Comparison of ENCODE assay signal across 25 cellular contexts in the genomic region with DNA sequence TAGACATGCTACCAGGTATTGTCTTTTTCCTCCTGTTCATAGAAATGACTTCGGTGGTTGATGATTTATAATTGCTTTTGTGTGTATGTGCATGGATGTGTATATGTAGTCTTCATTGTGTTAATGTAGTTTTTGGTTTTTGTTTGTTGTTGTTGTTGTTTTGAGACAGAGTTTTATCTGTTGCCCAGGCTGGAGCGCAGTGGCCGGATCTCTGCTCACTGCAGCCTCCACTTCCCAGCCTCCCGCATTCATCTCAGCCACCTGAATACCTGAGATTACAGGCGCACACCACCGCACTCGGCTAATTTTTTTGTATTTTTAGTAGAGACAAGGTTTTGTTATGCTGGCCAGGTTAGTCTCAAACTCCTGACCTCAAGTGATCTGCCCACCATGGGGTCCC.
"Had no signal": no experiment of that assay in that cellular context is flagged by ENCODE, and none has a peak within 500 bp of the region (broad histone marks: within the 10 kb centered on the region; RNA-seq: fewer than 3 reads in every experiment).

No MANE protein-coding gene starts in this region.

- FAIRE-seq: endometrium, small intestine had no signal

- H3K36me3 ChIP-seq: suprapubic skin, vagina had no signal

- H3K27me3 ChIP-seq: heart right ventricle, suprapubic skin, tibial nerve, vagina had no signal

- H3K4me3 Mint-ChIP-seq: activated naive CD8-positive, alpha-beta T cell treated with anti-CD3 and anti-CD28 coated beads, Interleukin-2, amount 10 ng/mL, durations not matched to agents 7 days and 5 days; activated T-cell treated with anti-CD3 and anti-CD28 coated beads, Interleukin-2, amount 50 U/mL, for 4 hours; stimulated activated effector memory CD8-positive, alpha-beta T cell treated with anti-CD3 and anti-CD28 coated beads, Interleukin-12 subunit alpha, Interleukin-12 subunit beta, amount 100 ng/mL, for 72 hours; stimulated activated naive CD8-positive, alpha-beta T cell treated with anti-CD3 and anti-CD28 coated beads, Interleukin-15, amount 100 ng/mL, for 72 hours; T-helper 2 cell treated with Interferon-gamma antibody and Interleukin-4, amounts not matched to agents 5 μg/mL and 100 μg/mL, for 36 hours had no signal

- H3K27ac ChIP-seq: heart right ventricle, suprapubic skin, tibial nerve, vagina, WERI-Rb-1 had no signal

- H3K4me3 ChIP-seq: heart right ventricle, mucosa of descending colon, suprapubic skin, tibial nerve, vagina had no signal

- ATAC-seq: activated T-cell treated with anti-CD3 and anti-CD28 coated beads, Interleukin-2, amount 50 U/mL, for 4 hours; heart right ventricle; left cardiac atrium; mucosa of descending colon; sciatic nerve; stimulated activated effector memory CD8-positive, alpha-beta T cell treated with anti-CD3 and anti-CD28 coated beads, Interleukin-12 subunit alpha, Interleukin-12 subunit beta, amount 100 ng/mL, for 72 hours; stimulated activated naive CD8-positive, alpha-beta T cell treated with anti-CD3 and anti-CD28 coated beads, Interleukin-15, amount 100 ng/mL, for 72 hours had no signal

- DNase-seq: activated CD4-positive, alpha-beta T cell treated with anti-CD3 and anti-CD28 coated beads, Interleukin-2, amount 50 U/mL, for 1 hour; activated CD4-positive, CD25-positive, alpha-beta regulatory T cell treated with anti-CD3 and anti-CD28 coated beads, Interleukin-2, amount 50 U/mL, for 72 hours; activated CD8-positive, alpha-beta memory T cell treated with anti-CD3 and anti-CD28 coated beads, Interleukin-2, amount 50 U/mL, for 4 hours; activated naive CD4-positive, alpha-beta T cell; activated naive CD8-positive, alpha-beta T cell treated with anti-CD3 and anti-CD28 coated beads, Interleukin-2, amount 10 ng/mL, durations not matched to agents 7 days and 5 days; activated T-cell treated with anti-CD3 and anti-CD28 coated beads, Interleukin-2, amount 50 U/mL, for 4 hours; amniotic stem cell; cortex of kidney; heart right ventricle; islet precursor cell; left cardiac atrium; mesendoderm; mucosa of descending colon; small intestine; stimulated activated CD4-positive, alpha-beta T cell treated with anti-CD3 and anti-CD28 coated beads, Interleukin-2, amount 100 ng/mL, for 24 hours; stimulated activated naive CD8-positive, alpha-beta T cell treated with anti-CD3 and anti-CD28 coated beads, Interleukin-15, amount 100 ng/mL, for 72 hours; WERI-Rb-1 had no signal

- H3K9me3 Mint-ChIP-seq: activated naive CD8-positive, alpha-beta T cell treated with anti-CD3 and anti-CD28 coated beads, Interleukin-2, amount 10 ng/mL, durations not matched to agents 7 days and 5 days; activated T-cell treated with anti-CD3 and anti-CD28 coated beads, Interleukin-2, amount 50 U/mL, for 4 hours; activated T-helper 2 cell treated with anti-CD3 and anti-CD28 coated beads, Interferon-gamma antibody, Interleukin-2, Interleukin-4, amounts not matched to agents 10 μg/mL and 5 μg/mL and 100 μg/mL, durations not matched to agents 14 hours and 24 hours and 36 hours; stimulated activated effector memory CD8-positive, alpha-beta T cell treated with anti-CD3 and anti-CD28 coated beads, Interleukin-12 subunit alpha, Interleukin-12 subunit beta, amount 100 ng/mL, for 72 hours; stimulated activated naive CD8-positive, alpha-beta T cell treated with anti-CD3 and anti-CD28 coated beads, Interleukin-15, amount 100 ng/mL, for 72 hours; T-helper 2 cell treated with Interferon-gamma antibody and Interleukin-4, amounts not matched to agents 5 μg/mL and 100 μg/mL, for 36 hours had no signal

- H3K9me3 ChIP-seq: heart right ventricle, mucosa of descending colon, suprapubic skin, tibial nerve, vagina had no signal

- H3K27me3 Mint-ChIP-seq: activated naive CD8-positive, alpha-beta T cell treated with anti-CD3 and anti-CD28 coated beads, Interleukin-2, amount 10 ng/mL, durations not matched to agents 7 days and 5 days; stimulated activated naive CD8-positive, alpha-beta T cell treated with anti-CD3 and anti-CD28 coated beads, Interleukin-15, amount 100 ng/mL, for 72 hours had no signal

- H3K27ac Mint-ChIP-seq: activated naive CD8-positive, alpha-beta T cell treated with anti-CD3 and anti-CD28 coated beads, Interleukin-2, amount 10 ng/mL, durations not matched to agents 7 days and 5 days; activated T-helper 2 cell treated with anti-CD3 and anti-CD28 coated beads, Interferon-gamma antibody, Interleukin-2, Interleukin-4, amounts not matched to agents 10 μg/mL and 5 μg/mL and 100 μg/mL, durations not matched to agents 14 hours and 24 hours and 36 hours; stimulated activated effector memory CD8-positive, alpha-beta T cell treated with anti-CD3 and anti-CD28 coated beads, Interleukin-12 subunit alpha, Interleukin-12 subunit beta, amount 100 ng/mL, for 72 hours; stimulated activated naive CD8-positive, alpha-beta T cell treated with anti-CD3 and anti-CD28 coated beads, Interleukin-15, amount 100 ng/mL, for 72 hours had no signal
